ENCODE assay signal across 29 cellular contexts in genomic region chr4:121824950-121825349, GRCh38. TPM values are rescaled to one million over a fixed set of nuclear protein-coding genes. Genes with fewer than 3 reads are reported as not detected.
DNase-seq lines count a peak whose midpoint lies in the region; ATAC-seq, FAIRE-seq and TF ChIP-seq lines count a peak whose summit lies in the region.
"Had no signal": no experiment of that assay in that cellular context is flagged by ENCODE, and none has a peak within 500 bp of the region (broad histone marks: within the 10 kb centered on the region; RNA-seq: fewer than 3 reads in every experiment).

No MANE protein-coding gene starts in this region.

- no peak for TF ChIP-seq POLR2A in GM12892 (IDR thresholded peaks at IDR 0.05; ENCODE audit: low read depth, low read length)

- H3K36me3 ChIP-seq in tibial artery: peaks cover 8 to 29% (median 24%) of the 10 kb centered on the region in 3 donors
- H3K36me3 ChIP-seq: gastrocnemius medialis, prostate gland, transverse colon had no signal

- H3K4me1 Mint-ChIP-seq in CD4-positive, alpha-beta T cell (ENCODE audit: low read depth): peaks cover 26% of the 10 kb centered on the region
- H3K4me1 Mint-ChIP-seq in activated T-helper 17 cell treated with anti-CD3 and anti-CD28 coated beads, Interleukin-2, amount 50 U/mL, for 72 hours: peaks cover 6% of the 10 kb centered on the region
- H3K4me1 Mint-ChIP-seq in natural killer cell treated with Interleukin-12 subunit alpha and Interleukin-12 subunit beta and Interleukin-15 and Interleukin-18, amount 100 ng/mL, for 72 hours (ENCODE audit: low read depth in 2 of 2): peaks cover 8 to 19% of the 10 kb centered on the region in 2 donors

- H3K9me3 Mint-ChIP-seq in CD4-positive, alpha-beta T cell: no peaks in the 10 kb centered on the region
- H3K9me3 Mint-ChIP-seq in activated T-helper 17 cell treated with anti-CD3 and anti-CD28 coated beads, Interleukin-2, amount 50 U/mL, for 72 hours: no peaks in the 10 kb centered on the region
- H3K9me3 Mint-ChIP-seq in natural killer cell treated with Interleukin-12 subunit alpha and Interleukin-12 subunit beta and Interleukin-15 and Interleukin-18, amount 100 ng/mL, for 72 hours: no peaks in the 10 kb centered on the region
- H3K9me3 Mint-ChIP-seq: activated B cell treated with CpG ODN at 0.5 μM for 24 hours; activated CD4-positive, alpha-beta memory T cell treated with anti-CD3 and anti-CD28 coated beads, Interleukin-2, amount 10 ng/mL, durations not matched to agents 7 days and 5 days; HFFc6 had no signal

- no peak overlapping the region for H3K4me3 ChIP-seq in tibial artery

- DNase-seq in CD4-positive, alpha-beta T cell: no peak
- no peak for DNase-seq in GM12892 (ENCODE audit: insufficient read length)
- no peak for DNase-seq in natural killer cell treated with Interleukin-12 subunit alpha and Interleukin-12 subunit beta and Interleukin-15 and Interleukin-18, amount 100 ng/mL, for 72 hours (ENCODE audit: low spot score)
- DNase-seq in tibial artery: no peak
- DNase-seq in effector CD8-positive, alpha-beta T cell (lab: John Stamatoyannopoulos, UW): no peak
- DNase-seq: activated B cell treated with CpG ODN at 0.5 μM for 24 hours; activated CD4-positive, alpha-beta memory T cell treated with anti-CD3 and anti-CD28 coated beads, Interleukin-2, amount 10 ng/mL, durations not matched to agents 7 days and 5 days; activated naive CD4-positive, alpha-beta T cell; aorta; central memory CD4-positive, alpha-beta T cell; COR-L47; gastrocnemius medialis; HFFc6; mesendoderm; MM.1S; NCI-H1436; NCI-H2171; NCI-H526 treated with DMSO at 0.1 percent for 48 hours; PC-9; SIG-M5; stimulated activated CD4-positive, alpha-beta T cell treated with anti-CD3 and anti-CD28 coated beads, Interleukin-2, amount 100 ng/mL, for 24 hours; stimulated activated naive CD8-positive, alpha-beta T cell treated with anti-CD3 and anti-CD28 coated beads, Interleukin-15, Interleukin-2, amounts not matched to agents 100 U/mL and 50 U/mL, for 24 hours; transverse colon had no signal

- no peaks in the 10 kb centered on the region for H3K27me3 ChIP-seq in CD4-positive, alpha-beta T cell (ENCODE audit: control insufficient read depth, insufficient read depth, low read length)
- H3K27me3 ChIP-seq in tibial artery: no peaks in the 10 kb centered on the region
- H3K27me3 ChIP-seq: gastrocnemius medialis, transverse colon had no signal

- intact Hi-C loops in CD4-positive, alpha-beta T cell (cut with DNase I, micrococcal nuclease): loop anchor here (1.0 to 10.0 kb wide), 5 partner anchors 45 to 1097 kb away; partner anchors contain the start of genes BLTP1 (in 2 of the 2), BBS7 (in 1 of the 2) and NUDT6 (in 1 of the 2)
- intact Hi-C loops in tibial artery (cut with DNase I; ENCODE audit: low total_unique reads): loop anchor here (5.0 kb wide), 1 partner anchor 47 kb away; the partner anchor contains the start of gene BBS7

- POLR2A ChIA-PET in CD4-positive, alpha-beta T cell (lab: Charles Lee): interaction anchor here (0.6 to 3.8 kb wide), 4 partner anchors 9 to 795 kb away, joined by 3 to 40 read pairs (median 8); partner anchors contain the start of genes ANXA5 and EXOSC9

- H3K27me3 Mint-ChIP-seq in CD4-positive, alpha-beta T cell: no peaks in the 10 kb centered on the region
- no peaks in the 10 kb centered on the region for H3K27me3 Mint-ChIP-seq in activated T-helper 17 cell treated with anti-CD3 and anti-CD28 coated beads, Interleukin-2, amount 50 U/mL, for 72 hours
- no peaks in the 10 kb centered on the region for H3K27me3 Mint-ChIP-seq in natural killer cell treated with Interleukin-12 subunit alpha and Interleukin-12 subunit beta and Interleukin-15 and Interleukin-18, amount 100 ng/mL, for 72 hours
- H3K27me3 Mint-ChIP-seq: activated B cell treated with CpG ODN at 0.5 μM for 24 hours; activated CD4-positive, alpha-beta memory T cell treated with anti-CD3 and anti-CD28 coated beads, Interleukin-2, amount 10 ng/mL, durations not matched to agents 7 days and 5 days had no signal

- peaks cover 10% of the 10 kb centered on the region for H3K36me3 Mint-ChIP-seq in CD4-positive, alpha-beta T cell (ENCODE audit: low read depth)
- peaks cover 40% of the 10 kb centered on the region for H3K36me3 Mint-ChIP-seq in activated T-helper 17 cell treated with anti-CD3 and anti-CD28 coated beads, Interleukin-2, amount 50 U/mL, for 72 hours (ENCODE audit: low read depth)
- peaks cover 5% of the 10 kb centered on the region for H3K36me3 Mint-ChIP-seq in natural killer cell treated with Interleukin-12 subunit alpha and Interleukin-12 subunit beta and Interleukin-15 and Interleukin-18, amount 100 ng/mL, for 72 hours

- H3K4me3 Mint-ChIP-seq in CD4-positive, alpha-beta T cell: peak overlapping the region; percentile 77
- H3K4me3 Mint-ChIP-seq in activated T-helper 17 cell treated with anti-CD3 and anti-CD28 coated beads, Interleukin-2, amount 50 U/mL, for 72 hours: peak overlapping the region; percentile 92
- peak overlapping the region; percentile 13 for H3K4me3 Mint-ChIP-seq in natural killer cell treated with Interleukin-12 subunit alpha and Interleukin-12 subunit beta and Interleukin-15 and Interleukin-18, amount 100 ng/mL, for 72 hours

- CTCF ChIA-PET in CD4-positive, alpha-beta T cell (lab: Charles Lee): no interaction called here

- H3K27ac ChIP-seq in CD4-positive, alpha-beta T cell (ENCODE audit: low read depth, low read length): no peak overlapping the region
- no peak overlapping the region for H3K27ac ChIP-seq in tibial artery
- H3K27ac ChIP-seq: PC-9 had no signal

- peak; percentile 69 for FAIRE-seq in GM12892 (lab: Jason Lieb, UNC)

- no peak for TF ChIP-seq CTCF in CD4-positive, alpha-beta T cell (IDR thresholded peaks at IDR 0.05)
- TF ChIP-seq CTCF in tibial artery (IDR thresholded peaks at IDR 0.05): no peak

- no peak overlapping the region for H3K27ac Mint-ChIP-seq in CD4-positive, alpha-beta T cell
- no peak overlapping the region for H3K27ac Mint-ChIP-seq in activated T-helper 17 cell treated with anti-CD3 and anti-CD28 coated beads, Interleukin-2, amount 50 U/mL, for 72 hours
- no peak overlapping the region for H3K27ac Mint-ChIP-seq in natural killer cell treated with Interleukin-12 subunit alpha and Interleukin-12 subunit beta and Interleukin-15 and Interleukin-18, amount 100 ng/mL, for 72 hours

- no peak for ATAC-seq in CD4-positive, alpha-beta T cell (ENCODE audit: poor library complexity)
- no peak for ATAC-seq in activated T-helper 17 cell treated with anti-CD3 and anti-CD28 coated beads, Interleukin-2, amount 50 U/mL, for 72 hours (replicated peaks)
- no peak for ATAC-seq in natural killer cell treated with Interleukin-12 subunit alpha and Interleukin-12 subunit beta and Interleukin-15 and Interleukin-18, amount 100 ng/mL, for 72 hours
- ATAC-seq in HG02571 (IDR thresholded peaks at IDR 0.05; ENCODE audit: unreplicated experiment): no peak
- ATAC-seq: esophagus mucosa; stimulated activated naive CD8-positive, alpha-beta T cell treated with anti-CD3 and anti-CD28 coated beads, Interleukin-15, Interleukin-2, amounts not matched to agents 100 U/mL and 50 U/mL, for 24 hours had no signal

- H3K4me1 ChIP-seq in tibial artery: peaks cover 0 to 14% (median 8%) of the 10 kb centered on the region in 4 donors

- H3K9me3 ChIP-seq in CD4-positive, alpha-beta T cell (ENCODE audit: control insufficient read depth, low read length): no peaks in the 10 kb centered on the region
- no peaks in the 10 kb centered on the region for H3K9me3 ChIP-seq in tibial artery
- H3K9me3 ChIP-seq: gastrocnemius medialis, prostate gland, transverse colon had no signal

RNA-seq across cellular contexts. Expression of gene CCNA2, which starts 1.3 kb away (rescaled TPM):
- total RNA-seq in CD4-positive, alpha-beta T cell: under 1 TPM; 0.34 to 0.41 TPM
- polyA plus RNA-seq in GM12892 (2012; ENCODE audit: missing spikeins): 35.5 TPM
- total RNA-seq in activated T-helper 17 cell treated with anti-CD3 and anti-CD28 coated beads, Interleukin-2, amount 50 U/mL, for 72 hours: 10 to 100 TPM; 59.5 to 86.2 TPM
- 10 to 100 TPM; 46.3 to 64.1 TPM for total RNA-seq in natural killer cell treated with Interleukin-12 subunit alpha and Interleukin-12 subunit beta and Interleukin-15 and Interleukin-18, amount 100 ng/mL, for 72 hours

RNA-seq across cellular contexts. Expression of gene EXOSC9, which starts 23.8 kb away (rescaled TPM):
- 10 to 100 TPM; 71.6 to 72.7 TPM for total RNA-seq in CD4-positive, alpha-beta T cell
- 68.8 TPM for polyA plus RNA-seq in GM12892 (2012; ENCODE audit: missing spikeins)
- 10 to 100 TPM; 52.1 to 65.9 TPM for total RNA-seq in activated T-helper 17 cell treated with anti-CD3 and anti-CD28 coated beads, Interleukin-2, amount 50 U/mL, for 72 hours
- 10 to 100 TPM; 44.0 to 85.3 TPM for total RNA-seq in natural killer cell treated with Interleukin-12 subunit alpha and Interleukin-12 subunit beta and Interleukin-15 and Interleukin-18, amount 100 ng/mL, for 72 hours

RNA-seq across cellular contexts. Expression of gene BBS7, which starts 45.3 kb away (rescaled TPM):
- total RNA-seq in CD4-positive, alpha-beta T cell: 1 to 10 TPM; 3.0 to 3.8 TPM
- polyA plus RNA-seq in GM12892 (2012; ENCODE audit: missing spikeins): 8.8 TPM
- total RNA-seq in activated T-helper 17 cell treated with anti-CD3 and anti-CD28 coated beads, Interleukin-2, amount 50 U/mL, for 72 hours: 10 to 100 TPM; 12.1 to 17.8 TPM
- 10 to 100 TPM; 17.3 to 25.3 TPM for total RNA-seq in natural killer cell treated with Interleukin-12 subunit alpha and Interleukin-12 subunit beta and Interleukin-15 and Interleukin-18, amount 100 ng/mL, for 72 hours

RNA-seq across cellular contexts. Expression of gene SMIM43, which starts 60.0 kb away (rescaled TPM):
- not detected for total RNA-seq in CD4-positive, alpha-beta T cell
- not detected for polyA plus RNA-seq in GM12892 (2012; ENCODE audit: missing spikeins)
- total RNA-seq in activated T-helper 17 cell treated with anti-CD3 and anti-CD28 coated beads, Interleukin-2, amount 50 U/mL, for 72 hours: under 1 TPM in 1 of 2 donors, not detected in 1; 0.15 TPM
- not detected for total RNA-seq in natural killer cell treated with Interleukin-12 subunit alpha and Interleukin-12 subunit beta and Interleukin-15 and Interleukin-18, amount 100 ng/mL, for 72 hours
- total RNA-seq: activated B cell treated with CpG ODN at 0.5 μM for 24 hours; activated CD4-positive, alpha-beta memory T cell treated with anti-CD3 and anti-CD28 coated beads, Interleukin-2, amount 10 ng/mL, durations not matched to agents 7 days and 5 days; aorta; esophagus mucosa; gastrocnemius medialis; kidney epithelial cell; PC-9; prostate gland; T-helper 2 cell treated with Interferon-gamma antibody and Interleukin-4, amounts not matched to agents 100 ng/mL and 5 ng/mL, for 36 hours had no signal
- polyA plus RNA-seq: aorta had no signal

Comparison
In these comparisons a context has a peak if more than half of its experiments do, and no peak if none do; other contexts are left out.
1. H3K4me3 Mint-ChIP-seq: peak in every context shown above with its lines; median percentile 92 in activated T-helper 17 cell treated with anti-CD3 and anti-CD28 coated beads, Interleukin-2, amount 50 U/mL, for 72 hours; 77 in CD4-positive, alpha-beta T cell; 13 in natural killer cell treated with Interleukin-12 subunit alpha and Interleukin-12 subunit beta and Interleukin-15 and Interleukin-18, amount 100 ng/mL, for 72 hours.
2. RNA of gene CCNA2, which starts 1.3 kb away (total RNA-seq): 59.5 to 86.2 TPM in activated T-helper 17 cell treated with anti-CD3 and anti-CD28 coated beads, Interleukin-2, amount 50 U/mL, for 72 hours and 46.3 to 64.1 TPM in natural killer cell treated with Interleukin-12 subunit alpha and Interleukin-12 subunit beta and Interleukin-15 and Interleukin-18, amount 100 ng/mL, for 72 hours; 0.34 to 0.41 TPM in CD4-positive, alpha-beta T cell; every median in the first group is over 10 times any median in the second.